Comparison of ENCODE assay signal across 35 cellular contexts in genomic region chr15:66215811-66216210, GRCh38. TPM values are rescaled to one million over a fixed set of nuclear protein-coding genes. Genes with fewer than 3 reads are reported as not detected.
"Had no signal": no experiment of that assay in that cellular context is flagged by ENCODE, and none has a peak within 500 bp of the region (broad histone marks: within the 10 kb centered on the region; RNA-seq: fewer than 3 reads in every experiment).

No MANE protein-coding gene starts in this region.

- DNase-seq: Karpas-422, Kasumi-1, MG63, MM.1S, MV-4-11, NCI-H1048, NCI-H1092, NCI-H1092 treated with DMSO at 0.1 percent for 48 hours, NCI-H1105, NCI-H1105 treated with DMSO at 0.1 percent for 48 hours, NCI-H1417, NCI-H1417 treated with DMSO at 0.1 percent for 48 hours, NCI-H1436, NCI-H1436 treated with DMSO at 0.1 percent for 48 hours, NCI-H146, NCI-H1694, NCI-H1694 treated with DMSO at 0.1 percent for 48 hours, NCI-H187, NCI-H187 treated with DMSO at 0.1 percent for 48 hours, NCI-H1930, NCI-H2029, NCI-H2029 treated with DMSO at 0.1 percent for 48 hours, NCI-H2081, NCI-H2081 treated with DMSO at 0.1 percent for 48 hours, NCI-H2107, NCI-H2171, NCI-H2171 treated with DMSO at 0.1 percent for 48 hours, NCI-H2227 treated with DMSO at 0.1 percent for 48 hours, NCI-H226, NCI-H345, NCI-H446, NCI-H446 treated with DMSO at 0.1 percent for 48 hours, NCI-H510A, NCI-H510A treated with DMSO at 0.1 percent for 48 hours had no signal

RNA-seq across cellular contexts. Expression of gene MEGF11, which starts 37.7 kb away (rescaled TPM):
- total RNA-seq: LHCN-M2 had no signal
